Comparison of ENCODE assay signal across 21 cellular contexts in genomic region chr10:47016564-47016963, GRCh38.
DNase-seq lines count a peak whose midpoint lies in the region; ATAC-seq, FAIRE-seq and TF ChIP-seq lines count a peak whose summit lies in the region.
"Had no signal": no experiment of that assay in that cellular context is flagged by ENCODE, and none has a peak within 500 bp of the region (broad histone marks: within the 10 kb centered on the region; RNA-seq: fewer than 3 reads in every experiment).

No MANE protein-coding gene starts in this region.

- no peak overlapping the region for H3K4me3 ChIP-seq in WERI-Rb-1 (ENCODE audit: low read depth, low read length)

- no peaks in the 10 kb centered on the region for H3K27me3 ChIP-seq in WERI-Rb-1 (ENCODE audit: insufficient read depth, low read depth, severe bottlenecking)
- H3K27me3 ChIP-seq: BE2C had no signal

- intact Hi-C loops in cardiac septum (cut with DNase I), result no loop called here
- intact Hi-C loops in Right ventricle myocardium superior (cut with DNase I), result no loop called here
- intact Hi-C loops in Calu3 (cut with micrococcal nuclease; ENCODE audit: unreplicated experiment), result no loop called here

- no peak overlapping the region for H3K4me3 Mint-ChIP-seq in nephron progenitor cell
- H3K4me3 Mint-ChIP-seq in Calu3 (ENCODE audit: low read depth, unreplicated experiment), result no peak overlapping the region
- H3K4me3 Mint-ChIP-seq: CD4-positive, alpha-beta T cell; HFFc6 had no signal

- peaks cover 4% of the 10 kb centered on the region for H3K27me3 Mint-ChIP-seq in nephron progenitor cell (ENCODE audit: low read depth, poor library complexity)
- H3K27me3 Mint-ChIP-seq in Calu3 (ENCODE audit: unreplicated experiment), result peaks cover 7% of the 10 kb centered on the region
- H3K27me3 Mint-ChIP-seq: CD4-positive, alpha-beta T cell had no signal

- no peaks in the 10 kb centered on the region for H3K9me3 ChIP-seq in WERI-Rb-1 (ENCODE audit: severe bottlenecking)
- H3K9me3 ChIP-seq: BE2C, Caco-2 had no signal

- no peak for ATAC-seq in Right ventricle myocardium superior (ENCODE audit: poor library complexity)
- ATAC-seq: HCT116 had no signal

- CTCF ChIA-PET in Calu3 (lab: Charles Lee), result no interaction called here

- H3K4me1 Mint-ChIP-seq in nephron progenitor cell (no peaks in the 10 kb centered on the region), Calu3 (ENCODE audit: low read depth, unreplicated experiment) (no peaks in the 10 kb centered on the region)

- H3K27ac ChIP-seq in WERI-Rb-1, result peak overlapping the region; percentile 80
- H3K27ac ChIP-seq: HL-60 had no signal

- FAIRE-seq in RCC 7860 (lab: Jason Lieb, UNC), result no peak
- FAIRE-seq: A204.1, GM12891, GM19239, H54 had no signal

- TF ChIP-seq CTCF in GM10266 (IDR thresholded peaks at IDR 0.05; ENCODE audit: control insufficient read depth, insufficient read depth, low read depth, missing control alignments), result no peak
- no peak for TF ChIP-seq CTCF in WERI-Rb-1 (IDR thresholded peaks at IDR 0.05; ENCODE audit: low read depth, low read length)
- TF ChIP-seq CTCF in nephron progenitor cell (IDR thresholded peaks at IDR 0.05), result no peak
- no peak for TF ChIP-seq CTCF in Calu3 (IDR thresholded peaks at IDR 0.05; ENCODE audit: unreplicated experiment)

- no peaks in the 10 kb centered on the region for H3K36me3 ChIP-seq in WERI-Rb-1
- H3K36me3 ChIP-seq: BE2C had no signal

- peak; percentile 74 for DNase-seq in cardiac septum (ENCODE audit: low spot score)
- no peak for DNase-seq in Right ventricle myocardium superior
- DNase-seq in GM10266 (ENCODE audit: extremely low spot score), result peak; percentile 2
- DNase-seq in WERI-Rb-1, result peak; percentile 53
- DNase-seq in nephron progenitor cell, result no peak
- no peak for DNase-seq in RCC 7860 (ENCODE audit: low spot score)
- DNase-seq in GDM1 (lab: John Stamatoyannopoulos, UW), result no peak
- DNase-seq in Calu3, result no peak
- DNase-seq: ACHN, BE2C, C1 segment of cervical spinal cord, Caco-2, DMS79 treated with DMSO at 0.1 percent for 48 hours, HFFc6 had no signal

- H3K36me3 Mint-ChIP-seq in nephron progenitor cell (ENCODE audit: low read depth) (no peaks in the 10 kb centered on the region), Calu3 (ENCODE audit: insufficient read depth, unreplicated experiment) (peaks cover 4% of the 10 kb centered on the region)

- H3K27ac Mint-ChIP-seq in nephron progenitor cell, result peak overlapping the region; percentile 72
- no peak overlapping the region for H3K27ac Mint-ChIP-seq in Calu3 (ENCODE audit: unreplicated experiment)
- H3K27ac Mint-ChIP-seq: CD4-positive, alpha-beta T cell; HFFc6 had no signal

- no TSS peak for BruUV-seq in Calu3 (replicated peaks; lab: Mats Ljungman, UMichigan)

- no peaks in the 10 kb centered on the region for H3K9me3 Mint-ChIP-seq in nephron progenitor cell
- H3K9me3 Mint-ChIP-seq in Calu3 (ENCODE audit: low read depth, unreplicated experiment), result no peaks in the 10 kb centered on the region
- H3K9me3 Mint-ChIP-seq: CD4-positive, alpha-beta T cell; HFFc6 had no signal

Comparison
In these comparisons a context has a peak if more than half of its experiments do, and no peak if none do; other contexts are left out.
1. DNase-seq: peak in cardiac septum (single experiment), GM10266 (single experiment) and WERI-Rb-1 (single experiment); none in Right ventricle myocardium superior (single experiment), nephron progenitor cell (single experiment), RCC 7860 (single experiment), GDM1 (single experiment) and Calu3 (single experiment).